Comparison of ENCODE assay signal across 12 cellular contexts in the genomic region with DNA sequence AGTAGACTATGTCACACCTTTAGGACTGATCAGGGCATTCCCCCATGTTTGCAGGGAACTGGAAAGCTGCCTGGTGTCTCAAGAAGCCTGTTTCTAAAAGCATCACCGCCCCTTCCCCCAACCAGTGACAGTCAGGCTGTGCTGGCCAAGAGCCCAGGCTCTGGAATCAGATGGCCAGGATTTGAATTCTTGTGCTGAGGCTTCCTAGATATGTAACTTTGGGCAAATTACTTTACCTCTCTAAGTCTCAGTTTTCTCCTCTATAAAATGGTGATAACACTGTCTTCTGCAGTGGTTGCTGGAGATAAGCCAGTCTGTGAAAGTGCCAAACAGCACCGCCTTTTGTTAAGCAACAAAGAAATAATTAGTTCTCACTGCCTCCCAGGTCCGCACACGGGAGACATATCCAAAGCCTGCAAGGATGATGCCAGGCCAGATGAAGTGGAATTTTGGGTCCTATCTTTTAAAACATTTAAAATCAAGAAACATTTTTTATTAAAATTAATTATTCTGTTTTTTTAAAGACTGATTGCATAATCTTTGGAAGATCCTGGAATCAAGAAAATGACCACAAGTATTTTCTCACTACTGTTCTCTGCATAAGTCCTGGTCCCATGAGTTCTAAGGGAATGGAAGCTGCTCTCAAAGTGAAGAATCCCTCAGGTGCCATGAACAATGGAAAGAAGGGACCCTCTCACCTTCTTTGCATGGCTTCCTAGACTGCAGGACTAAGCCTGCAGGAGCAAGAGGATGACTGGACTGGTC. TPM values are rescaled to one million over a fixed set of nuclear protein-coding genes. Genes with fewer than 3 reads are reported as not detected.
DNase-seq lines count a peak whose midpoint lies in the region; ATAC-seq and TF ChIP-seq lines count a peak whose summit lies in the region.
"Had no signal": no experiment of that assay in that cellular context is flagged by ENCODE, and none has a peak within 500 bp of the region (broad histone marks: within the 10 kb centered on the region; RNA-seq: fewer than 3 reads in every experiment).

No MANE protein-coding gene starts in this region.

- POLR2A ChIA-PET in WTC11 (lab: Charles Lee) = no interaction called here

- H3K27ac Mint-ChIP-seq in WTC11 = no peak overlapping the region

- TF ChIP-seq POLR2A in uterus (IDR thresholded peaks at IDR 0.05) = no peak

- H3K4me3 ChIP-seq in right atrium auricular region = no peak overlapping the region
- no peak overlapping the region for H3K4me3 ChIP-seq in uterus
- H3K4me3 ChIP-seq: lung had no signal

- H3K27me3 Mint-ChIP-seq in WTC11 (ENCODE audit: low read depth) = no peaks in the 10 kb centered on the region

- no peak overlapping the region for H3K27ac ChIP-seq in right atrium auricular region
- peak overlapping the region; percentile 81 for H3K27ac ChIP-seq in cingulate gyrus (ENCODE audit: low read depth, low read length)
- H3K27ac ChIP-seq in layer of hippocampus (ENCODE audit: low read depth, low read length) = peak overlapping the region; percentile 3
- H3K27ac ChIP-seq in uterus = no peak overlapping the region

- H3K9me3 ChIP-seq in right atrium auricular region = no peaks in the 10 kb centered on the region
- H3K9me3 ChIP-seq in uterus = no peaks in the 10 kb centered on the region

- intact Hi-C loops in Right ventricle myocardium superior (cut with DNase I) (no loop called here), uterus (cut with DNase I; ENCODE audit: low total_unique reads) (no loop called here)

- CTCF ChIA-PET in WTC11 (lab: Charles Lee) = no interaction called here

- H3K4me1 ChIP-seq in right atrium auricular region = peaks cover 0 to 16% of the 10 kb centered on the region in 2 donors
- H3K4me1 ChIP-seq in uterus = no peaks in the 10 kb centered on the region

- peaks cover 14% of the 10 kb centered on the region for H3K4me1 Mint-ChIP-seq in WTC11

- no peak for TF ChIP-seq CTCF in right atrium auricular region (IDR thresholded peaks at IDR 0.05)
- TF ChIP-seq CTCF in uterus (IDR thresholded peaks at IDR 0.05) = no peak
- TF ChIP-seq CTCF in WTC11 (IDR thresholded peaks at IDR 0.05) = no peak

- no peak overlapping the region for H3K4me3 Mint-ChIP-seq in WTC11

- DNase-seq in Right ventricle myocardium superior (peak; percentile 72), right atrium auricular region (ENCODE audit: low spot score) (no peak), uterus (peak; percentile 35 to 50), SW 1271 (lab: John Stamatoyannopoulos, UW) (no peak), WTC11 (ENCODE audit: low spot score) (no peak), NCI-H1105 (lab: John Stamatoyannopoulos, UW) (no peak)
- DNase-seq: central memory CD4-positive, alpha-beta T cell; DND-41; NCI-H524 had no signal

- H3K9me3 Mint-ChIP-seq in WTC11 = no peaks in the 10 kb centered on the region

- H3K36me3 ChIP-seq in right atrium auricular region = peaks cover 93% of the 10 kb centered on the region
- H3K36me3 ChIP-seq in uterus = no peaks in the 10 kb centered on the region

- H3K27me3 ChIP-seq in right atrium auricular region (no peaks in the 10 kb centered on the region), layer of hippocampus (ENCODE audit: control insufficient read depth, insufficient read depth, low read length) (no peaks in the 10 kb centered on the region), uterus (no peaks in the 10 kb centered on the region)

- peaks cover 35% of the 10 kb centered on the region for H3K36me3 Mint-ChIP-seq in WTC11

- ATAC-seq in Right ventricle myocardium superior (ENCODE audit: poor library complexity) (peak; percentile 79), WTC11 (no peak)

TF ChIP-seq in WTC11, 78 proteins besides CTCF, POLR2A, EP300 and RAD21:
- TF ChIP-seq, protein P1, sequence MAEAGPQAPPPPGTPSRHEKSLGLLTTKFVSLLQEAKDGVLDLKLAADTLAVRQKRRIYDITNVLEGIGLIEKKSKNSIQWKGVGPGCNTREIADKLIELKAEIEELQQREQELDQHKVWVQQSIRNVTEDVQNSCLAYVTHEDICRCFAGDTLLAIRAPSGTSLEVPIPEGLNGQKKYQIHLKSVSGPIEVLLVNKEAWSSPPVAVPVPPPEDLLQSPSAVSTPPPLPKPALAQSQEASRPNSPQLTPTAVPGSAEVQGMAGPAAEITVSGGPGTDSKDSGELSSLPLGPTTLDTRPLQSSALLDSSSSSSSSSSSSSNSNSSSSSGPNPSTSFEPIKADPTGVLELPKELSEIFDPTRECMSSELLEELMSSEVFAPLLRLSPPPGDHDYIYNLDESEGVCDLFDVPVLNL (CRISPR knock-in tag; IDR thresholded peaks at IDR 0.05; ENCODE audit: borderline replicate concordance, low read depth) = no peak
- TF ChIP-seq ZNF396 (CRISPR knock-in tag; IDR thresholded peaks at IDR 0.05; ENCODE audit: borderline replicate concordance) (no peak), USF1 (CRISPR knock-in tag; IDR thresholded peaks at IDR 0.05) (no peak), NR2C2 (CRISPR knock-in tag; IDR thresholded peaks at IDR 0.05) (no peak), NFE2L1 (CRISPR knock-in tag; IDR thresholded peaks at IDR 0.05) (no peak), ESRRA (CRISPR knock-in tag; IDR thresholded peaks at IDR 0.05; ENCODE audit: borderline replicate concordance) (no peak), SMAD4 (CRISPR knock-in tag; IDR thresholded peaks at IDR 0.05) (no peak), HMGA2 (CRISPR knock-in tag; IDR thresholded peaks at IDR 0.05) (no peak), MLX (CRISPR knock-in tag; IDR thresholded peaks at IDR 0.05) (no peak)
- TF ChIP-seq, protein P2, sequence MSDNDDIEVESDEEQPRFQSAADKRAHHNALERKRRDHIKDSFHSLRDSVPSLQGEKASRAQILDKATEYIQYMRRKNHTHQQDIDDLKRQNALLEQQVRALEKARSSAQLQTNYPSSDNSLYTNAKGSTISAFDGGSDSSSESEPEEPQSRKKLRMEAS (CRISPR knock-in tag; IDR thresholded peaks at IDR 0.05) = no peak
- TF ChIP-seq, protein P3, sequence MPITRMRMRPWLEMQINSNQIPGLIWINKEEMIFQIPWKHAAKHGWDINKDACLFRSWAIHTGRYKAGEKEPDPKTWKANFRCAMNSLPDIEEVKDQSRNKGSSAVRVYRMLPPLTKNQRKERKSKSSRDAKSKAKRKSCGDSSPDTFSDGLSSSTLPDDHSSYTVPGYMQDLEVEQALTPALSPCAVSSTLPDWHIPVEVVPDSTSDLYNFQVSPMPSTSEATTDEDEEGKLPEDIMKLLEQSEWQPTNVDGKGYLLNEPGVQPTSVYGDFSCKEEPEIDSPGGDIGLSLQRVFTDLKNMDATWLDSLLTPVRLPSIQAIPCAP (CRISPR knock-in tag; IDR thresholded peaks at IDR 0.05) = no peak
- TF ChIP-seq, protein P4, sequence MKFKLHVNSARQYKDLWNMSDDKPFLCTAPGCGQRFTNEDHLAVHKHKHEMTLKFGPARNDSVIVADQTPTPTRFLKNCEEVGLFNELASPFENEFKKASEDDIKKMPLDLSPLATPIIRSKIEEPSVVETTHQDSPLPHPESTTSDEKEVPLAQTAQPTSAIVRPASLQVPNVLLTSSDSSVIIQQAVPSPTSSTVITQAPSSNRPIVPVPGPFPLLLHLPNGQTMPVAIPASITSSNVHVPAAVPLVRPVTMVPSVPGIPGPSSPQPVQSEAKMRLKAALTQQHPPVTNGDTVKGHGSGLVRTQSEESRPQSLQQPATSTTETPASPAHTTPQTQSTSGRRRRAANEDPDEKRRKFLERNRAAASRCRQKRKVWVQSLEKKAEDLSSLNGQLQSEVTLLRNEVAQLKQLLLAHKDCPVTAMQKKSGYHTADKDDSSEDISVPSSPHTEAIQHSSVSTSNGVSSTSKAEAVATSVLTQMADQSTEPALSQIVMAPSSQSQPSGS (CRISPR knock-in tag; IDR thresholded peaks at IDR 0.05; ENCODE audit: borderline replicate concordance, low read depth) = no peak
- TF ChIP-seq, protein P5, sequence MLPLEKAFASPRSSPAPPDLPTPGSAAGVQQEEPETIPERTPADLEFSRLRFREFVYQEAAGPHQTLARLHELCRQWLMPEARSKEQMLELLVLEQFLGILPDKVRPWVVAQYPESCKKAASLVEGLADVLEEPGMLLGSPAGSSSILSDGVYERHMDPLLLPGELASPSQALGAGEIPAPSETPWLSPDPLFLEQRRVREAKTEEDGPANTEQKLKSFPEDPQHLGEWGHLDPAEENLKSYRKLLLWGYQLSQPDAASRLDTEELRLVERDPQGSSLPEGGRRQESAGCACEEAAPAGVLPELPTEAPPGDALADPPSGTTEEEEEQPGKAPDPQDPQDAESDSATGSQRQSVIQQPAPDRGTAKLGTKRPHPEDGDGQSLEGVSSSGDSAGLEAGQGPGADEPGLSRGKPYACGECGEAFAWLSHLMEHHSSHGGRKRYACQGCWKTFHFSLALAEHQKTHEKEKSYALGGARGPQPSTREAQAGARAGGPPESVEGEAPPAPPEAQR (CRISPR knock-in tag; IDR thresholded peaks at IDR 0.05) = no peak

RNA-seq across cellular contexts. Expression of gene SLC31A2, which starts 13.9 kb away (rescaled TPM):
- 14.1 TPM for total RNA-seq in Right ventricle myocardium superior
- 10 to 100 TPM in 1 of 2 donors, 1 to 10 TPM in 1; 9.5 to 19.5 TPM for total RNA-seq in right atrium auricular region
- 10 to 100 TPM in 1 of 4 donors, 1 to 10 TPM in 3; 3.0 to 20.0 (median 7.4) TPM for total RNA-seq in uterus
- total RNA-seq in WTC11 (2021) = 1.7 to 2.0 TPM (median 1.8 TPM) in 3 replicates

RNA-seq across cellular contexts. Expression of gene FKBP15, which starts 56.4 kb away (rescaled TPM):
- 18.1 TPM for total RNA-seq in Right ventricle myocardium superior
- 10 to 100 TPM; 14.7 to 16.6 TPM for total RNA-seq in right atrium auricular region
- 10 to 100 TPM; 14.1 to 30.3 (median 23.1) TPM for total RNA-seq in uterus
- total RNA-seq in WTC11 (2021) = 13.5 to 14.9 TPM (median 13.9 TPM) in 3 replicates

RNA-seq across cellular contexts. Expression of gene SLC31A1, which starts 56.6 kb away (rescaled TPM):
- total RNA-seq in Right ventricle myocardium superior = 9.4 TPM
- 10 to 100 TPM; 10.0 to 11.1 TPM for total RNA-seq in right atrium auricular region
- total RNA-seq in uterus = 10 to 100 TPM in 2 of 4 donors, 1 to 10 TPM in 1, under 1 TPM in 1; 0.51 to 20.6 (median 10.6) TPM
- 41.6 to 43.9 TPM (median 43.6 TPM) in 3 replicates for total RNA-seq in WTC11 (2021)

Comparison
In these comparisons a context has a peak if more than half of its experiments do, and no peak if none do; other contexts are left out.
1. DNase-seq: peak in Right ventricle myocardium superior (single experiment) and uterus (2 of 2); none in right atrium auricular region (single experiment), SW 1271 (0 of 2), WTC11 (single experiment) and NCI-H1105 (single experiment).
2. H3K27ac ChIP-seq: peak in cingulate gyrus (single experiment) and layer of hippocampus (single experiment); none in right atrium auricular region (0 of 2) and uterus (0 of 2).